Comparison of ENCODE assay signal across 21 cellular contexts in genomic region chr10:71701733-71702132, GRCh38. TPM values are rescaled to one million over a fixed set of nuclear protein-coding genes. Genes with fewer than 3 reads are reported as not detected.
DNase-seq lines count a peak whose midpoint lies in the region; ATAC-seq and TF ChIP-seq lines count a peak whose summit lies in the region.
"Had no signal": no experiment of that assay in that cellular context is flagged by ENCODE, and none has a peak within 500 bp of the region (broad histone marks: within the 10 kb centered on the region; RNA-seq: fewer than 3 reads in every experiment).

No MANE protein-coding gene starts in this region.

- peak overlapping the region; percentile 78 for H3K27ac ChIP-seq in WERI-Rb-1
- H3K27ac ChIP-seq in neuronal stem cell (replicated peaks; ENCODE audit: low read length) = no peak overlapping the region
- H3K27ac ChIP-seq in hepatocyte = no peak overlapping the region
- H3K27ac ChIP-seq: 22Rv1 had no signal

- H2BK15ac ChIP-seq in neuronal stem cell (ENCODE audit: low read length) = peak overlapping the region; percentile 96

- no peak overlapping the region for H3K4me2 ChIP-seq in neuronal stem cell (ENCODE audit: insufficient read depth, low read length, poor library complexity, severe bottlenecking)
- no peak overlapping the region for H3K4me2 ChIP-seq in hepatocyte
- H3K4me2 ChIP-seq: BLaER1, GM23338 had no signal

- H3K4me1 ChIP-seq in neuronal stem cell (ENCODE audit: control insufficient read depth in 2 of 2, insufficient read depth in 1 of 2, low read depth in 1 of 2, low read length in 2 of 2) = peaks cover 0 to 9% of the 10 kb centered on the region in 2 donors
- no peaks in the 10 kb centered on the region for H3K4me1 ChIP-seq in hepatocyte (ENCODE audit: insufficient read depth)
- H3K4me1 ChIP-seq: Caco-2, HAP-1 had no signal

- H3K9me3 Mint-ChIP-seq in activated CD4-positive, alpha-beta T cell treated with anti-CD3 and anti-CD28 coated beads, Interleukin-2, amount 10 ng/mL, durations not matched to agents 7 days and 5 days = no peaks in the 10 kb centered on the region
- H3K9me3 Mint-ChIP-seq: CD4-positive, CD25-positive, alpha-beta regulatory T cell; CD8-positive, alpha-beta T cell; GM23338 had no signal

- H2AK5ac ChIP-seq in neuronal stem cell (ENCODE audit: low read depth, low read length) = peak overlapping the region; percentile 68

- no peak overlapping the region for H3K4me3 ChIP-seq in WERI-Rb-1 (ENCODE audit: low read depth, low read length)
- H3K4me3 ChIP-seq in neuronal stem cell (ENCODE audit: low read length in 2 of 2) = no peak overlapping the region
- no peak overlapping the region for H3K4me3 ChIP-seq in hepatocyte
- H3K4me3 ChIP-seq: BLaER1, GM12878, GM23338, HAP-1 had no signal

- no peak overlapping the region for H4K8ac ChIP-seq in neuronal stem cell (ENCODE audit: low read depth, low read length)

- H3K9ac ChIP-seq in neuronal stem cell (ENCODE audit: low read depth, low read length, poor library complexity) = no peak overlapping the region
- H3K9ac ChIP-seq: BLaER1 had no signal

- H3K27ac Mint-ChIP-seq in activated CD4-positive, alpha-beta T cell treated with anti-CD3 and anti-CD28 coated beads, Interleukin-2, amount 10 ng/mL, durations not matched to agents 7 days and 5 days = peak overlapping the region; percentile 46
- H3K27ac Mint-ChIP-seq: B cell; CD8-positive, alpha-beta T cell; GM23338 had no signal

- H3K9me3 ChIP-seq in WERI-Rb-1 (ENCODE audit: severe bottlenecking) (no peaks in the 10 kb centered on the region), neuronal stem cell (replicated peaks in 1 of 2; ENCODE audit: control insufficient read depth in 2 of 2, insufficient read depth in 1 of 2, low read depth in 1 of 2, low read length in 2 of 2) (no peaks in the 10 kb centered on the region), hepatocyte (ENCODE audit: low read depth) (no peaks in the 10 kb centered on the region)
- H3K9me3 ChIP-seq: BLaER1, Caco-2, HAP-1 had no signal

- H3K23ac ChIP-seq in neuronal stem cell (ENCODE audit: low read depth, low read length, poor library complexity) = no peak overlapping the region

- no peaks in the 10 kb centered on the region for H3K36me3 Mint-ChIP-seq in activated CD4-positive, alpha-beta T cell treated with anti-CD3 and anti-CD28 coated beads, Interleukin-2, amount 10 ng/mL, durations not matched to agents 7 days and 5 days (ENCODE audit: low read depth)
- H3K36me3 Mint-ChIP-seq: CD4-positive, CD25-positive, alpha-beta regulatory T cell; CD8-positive, alpha-beta T cell had no signal

- peaks cover 24% of the 10 kb centered on the region for H3K4me1 Mint-ChIP-seq in activated CD4-positive, alpha-beta T cell treated with anti-CD3 and anti-CD28 coated beads, Interleukin-2, amount 10 ng/mL, durations not matched to agents 7 days and 5 days
- H3K4me1 Mint-ChIP-seq: GM23338 had no signal

- no peak for ATAC-seq in GM21390 (IDR thresholded peaks at IDR 0.05; ENCODE audit: unreplicated experiment)
- ATAC-seq: CD8-positive, alpha-beta T cell; GM12878; GM23338 had no signal

- TF ChIP-seq CTCF in WERI-Rb-1 (IDR thresholded peaks at IDR 0.05; ENCODE audit: low read depth, low read length) (no peak), hepatocyte (IDR thresholded peaks at IDR 0.05; ENCODE audit: poor library complexity) (no peak)

- no peak for DNase-seq in activated CD4-positive, alpha-beta T cell treated with anti-CD3 and anti-CD28 coated beads, Interleukin-2, amount 10 ng/mL, durations not matched to agents 7 days and 5 days
- no peak for DNase-seq in activated CD4-positive, alpha-beta T cell treated with anti-CD3 and anti-CD28 coated beads for 1 hour
- DNase-seq in WERI-Rb-1 (no peak), neuronal stem cell (ENCODE audit: low spot score) (no peak), foreskin melanocyte (no peak), hepatocyte (ENCODE audit: low spot score) (no peak)
- DNase-seq: Caco-2; CD4-positive, CD25-positive, alpha-beta regulatory T cell; CD8-positive, alpha-beta T cell; DMS79; EL; GDM1 had no signal

- H3K27me3 ChIP-seq in WERI-Rb-1 (ENCODE audit: insufficient read depth, low read depth, severe bottlenecking) (no peaks in the 10 kb centered on the region), neuronal stem cell (ENCODE audit: control insufficient read depth in 3 of 3, insufficient read depth in 3 of 3, low read depth in 1 of 3, low read length in 3 of 3) (peaks cover 0 to 7% (median 0%) of the 10 kb centered on the region in 3 experiments), hepatocyte (no peaks in the 10 kb centered on the region)
- H3K27me3 ChIP-seq: BLaER1 had no signal

- H3K4ac ChIP-seq in neuronal stem cell (ENCODE audit: low read length) = no peak overlapping the region

- POLR2A ChIA-PET in activated CD4-positive, alpha-beta T cell treated with anti-CD3 and anti-CD28 coated beads, Interleukin-2, amount 10 ng/mL, durations not matched to agents 7 days and 5 days (lab: Charles Lee) = no interaction called here

- H3K14ac ChIP-seq in neuronal stem cell (ENCODE audit: low read length) = no peak overlapping the region

- no peak overlapping the region for H4K91ac ChIP-seq in neuronal stem cell (ENCODE audit: low read depth, low read length, poor library complexity)

- H3K9me2 ChIP-seq in hepatocyte (replicated peaks; ENCODE audit: insufficient read depth) = no peaks in the 10 kb centered on the region

- H3K27me3 Mint-ChIP-seq in activated CD4-positive, alpha-beta T cell treated with anti-CD3 and anti-CD28 coated beads, Interleukin-2, amount 10 ng/mL, durations not matched to agents 7 days and 5 days = no peaks in the 10 kb centered on the region
- H3K27me3 Mint-ChIP-seq: B cell had no signal

- H3K79me2 ChIP-seq in hepatocyte = no peaks in the 10 kb centered on the region

- no peak overlapping the region for H2AFZ ChIP-seq in neuronal stem cell (ENCODE audit: low read length)
- no peak overlapping the region for H2AFZ ChIP-seq in hepatocyte
- H2AFZ ChIP-seq: GM23338 had no signal

- H3K18ac ChIP-seq in neuronal stem cell (ENCODE audit: low read length) = no peak overlapping the region

- no peak overlapping the region for H2BK120ac ChIP-seq in neuronal stem cell (ENCODE audit: low read depth, low read length)

- no peak overlapping the region for H2BK12ac ChIP-seq in neuronal stem cell (ENCODE audit: low read length)

- H2BK5ac ChIP-seq in neuronal stem cell (ENCODE audit: low read length) = no peak overlapping the region

- CTCF ChIA-PET in activated CD4-positive, alpha-beta T cell treated with anti-CD3 and anti-CD28 coated beads, Interleukin-2, amount 10 ng/mL, durations not matched to agents 7 days and 5 days (lab: Charles Lee) = interaction anchor here (1.1 to 1.2 kb wide), 2 partner anchors 30 to 383 kb away, joined by 3 to 4 read pairs; partner anchors contain the start of gene SLC29A3

- WGBS in neuronal stem cell (ENCODE audit: extremely low coverage in 2 of 2, insufficient read length in 2 of 2, insufficient replicate concordance in 1 of 2), 2 donors = no CpG with 5 or more reads among the region's 10 CpGs
- WGBS in hepatocyte (ENCODE audit: low lambda C conversion rate, missing lambda C conversion rate) = 79% methylated on average over 10 of the region's 10 CpGs

- H3K4me3 Mint-ChIP-seq in activated CD4-positive, alpha-beta T cell treated with anti-CD3 and anti-CD28 coated beads, Interleukin-2, amount 10 ng/mL, durations not matched to agents 7 days and 5 days = no peak overlapping the region
- H3K4me3 Mint-ChIP-seq: B cell; CD8-positive, alpha-beta T cell; GM23338 had no signal

- H4K20me1 ChIP-seq in hepatocyte (ENCODE audit: insufficient read depth, poor library complexity, severe bottlenecking) = no peaks in the 10 kb centered on the region
- H4K20me1 ChIP-seq: BLaER1 had no signal

- no peaks in the 10 kb centered on the region for H3K79me1 ChIP-seq in neuronal stem cell (ENCODE audit: low read depth, low read length)

- peaks cover 29% of the 10 kb centered on the region for H3K36me3 ChIP-seq in WERI-Rb-1
- H3K36me3 ChIP-seq in neuronal stem cell (replicated peaks in 1 of 2; ENCODE audit: control insufficient read depth in 2 of 2, insufficient read depth in 2 of 2, low read length in 2 of 2) = no peaks in the 10 kb centered on the region
- no peaks in the 10 kb centered on the region for H3K36me3 ChIP-seq in hepatocyte (replicated peaks; ENCODE audit: insufficient read depth, low read depth)
- H3K36me3 ChIP-seq: BLaER1, HAP-1 had no signal

RNA-seq across cellular contexts. Expression of gene C10orf105, which starts 17.8 kb away (rescaled TPM):
- total RNA-seq in activated CD4-positive, alpha-beta T cell treated with anti-CD3 and anti-CD28 coated beads, Interleukin-2, amount 10 ng/mL, durations not matched to agents 7 days and 5 days = under 1 TPM; 0.52 to 0.71 TPM
- 1.4 TPM for polyA plus RNA-seq in neuronal stem cell (2013, experiment 1 of 2)
- 1.3 TPM for polyA plus RNA-seq in neuronal stem cell (2013, experiment 2 of 2)
- not detected in 2 replicates for total RNA-seq in hepatocyte
- 0.21 TPM in 1 of 2 replicates, not detected in the other for polyA plus RNA-seq in hepatocyte
- total RNA-seq: B cell, Caco-2, H4 had no signal
- polyA plus RNA-seq: AG04450 had no signal
